ENCODE assay signal across 1 cellular context in genomic region chr2:10057231-10058107, GRCh38.
TF ChIP-seq lines count a peak whose summit lies in the region.

No MANE protein-coding gene starts in this region.

TF ChIP-seq in HepG2, 621 proteins besides CTCF, POLR2A, EP300 and RAD21 (continued from another document and continues in another):
- TF ChIP-seq FOXA1 (IDR thresholded peaks at IDR 0.05): no peak
- TF ChIP-seq FOXA1 (CRISPR knock-in tag; IDR thresholded peaks at IDR 0.05): no peak
- TF ChIP-seq ZNF816 (CRISPR knock-in tag; IDR thresholded peaks at IDR 0.05; ENCODE audit: borderline replicate concordance): no peak
- TF ChIP-seq CSRNP2 (CRISPR knock-in tag; conservative IDR thresholded peaks at IDR 0.05; ENCODE audit: low read depth): no peak
- TF ChIP-seq MEIS2 (CRISPR knock-in tag; IDR thresholded peaks at IDR 0.05): no peak
- TF ChIP-seq U2AF2 (IDR thresholded peaks at IDR 0.05; ENCODE audit: low read depth, low read length): no peak
- TF ChIP-seq RCOR2 (CRISPR knock-in tag; IDR thresholded peaks at IDR 0.05): no peak
- TF ChIP-seq ATF7-NPFF (CRISPR knock-in tag; IDR thresholded peaks at IDR 0.05; ENCODE audit: low read depth): no peak
- TF ChIP-seq NR1H2 (CRISPR knock-in tag; IDR thresholded peaks at IDR 0.05; ENCODE audit: borderline replicate concordance, low read depth): no peak
- TF ChIP-seq TAF1 (CRISPR knock-in tag; IDR thresholded peaks at IDR 0.05): no peak
- peak; percentile 71 for TF ChIP-seq ZEB1 (IDR thresholded peaks at IDR 0.05; ENCODE audit: insufficient replicate concordance, low read depth)
- TF ChIP-seq IRF9 (CRISPR knock-in tag; IDR thresholded peaks at IDR 0.05; ENCODE audit: borderline replicate concordance): no peak
- TF ChIP-seq ZNF773 (CRISPR knock-in tag; IDR thresholded peaks at IDR 0.05; ENCODE audit: borderline replicate concordance): no peak
- TF ChIP-seq TRIM24 (CRISPR knock-in tag; IDR thresholded peaks at IDR 0.05): no peak
- no peak for TF ChIP-seq HNRNPL (IDR thresholded peaks at IDR 0.05; ENCODE audit: low read depth, low read length)
- TF ChIP-seq ZNF256 (CRISPR knock-in tag; conservative IDR thresholded peaks at IDR 0.05): no peak
- TF ChIP-seq TBX2 (CRISPR knock-in tag; IDR thresholded peaks at IDR 0.05; ENCODE audit: borderline replicate concordance): peak; percentile 11; the same call in 1 of the 2 replicates
- no peak for TF ChIP-seq ZNF775 (CRISPR knock-in tag; IDR thresholded peaks at IDR 0.05; ENCODE audit: borderline replicate concordance)
- no peak for TF ChIP-seq KAT2B (IDR thresholded peaks at IDR 0.05; ENCODE audit: borderline replicate concordance, low read depth, low read length)
- 0 out of 2 replicates have a peak, but pooled peaks have one; percentile 37 for TF ChIP-seq ZNF33B (CRISPR knock-in tag; IDR thresholded peaks at IDR 0.05)
- 0 out of 2 replicates have a peak, but pooled peaks have one; percentile 47 for TF ChIP-seq NRL (CRISPR knock-in tag; IDR thresholded peaks at IDR 0.05; ENCODE audit: borderline replicate concordance)
- no peak; the same call in 1 of the 2 replicates for TF ChIP-seq ZNF30 (CRISPR knock-in tag; IDR thresholded peaks at IDR 0.05)
- no peak for TF ChIP-seq CHCHD3 (CRISPR knock-in tag; IDR thresholded peaks at IDR 0.05)
- no peak for TF ChIP-seq MXI1 (IDR thresholded peaks at IDR 0.05; ENCODE audit: borderline replicate concordance, low read depth, low read length)
- TF ChIP-seq ZBTB1 (CRISPR knock-in tag; IDR thresholded peaks at IDR 0.05; ENCODE audit: borderline replicate concordance): no peak
- TF ChIP-seq SAFB2 (CRISPR knock-in tag; IDR thresholded peaks at IDR 0.05; ENCODE audit: borderline replicate concordance, low read depth): no peak
- TF ChIP-seq ZNF354B (CRISPR knock-in tag; IDR thresholded peaks at IDR 0.05): no peak
- TF ChIP-seq MXD1 (CRISPR knock-in tag; IDR thresholded peaks at IDR 0.05): no peak
- TF ChIP-seq ZMAT5 (CRISPR knock-in tag; IDR thresholded peaks at IDR 0.05; ENCODE audit: borderline replicate concordance, low read depth): no peak
- TF ChIP-seq BRD4 (CRISPR knock-in tag; IDR thresholded peaks at IDR 0.05): no peak
- TF ChIP-seq RARA (CRISPR knock-in tag; IDR thresholded peaks at IDR 0.05): no peak
- TF ChIP-seq ZBTB7A (CRISPR knock-in tag; IDR thresholded peaks at IDR 0.05): no peak
- no peak for TF ChIP-seq NFAT5 (CRISPR knock-in tag; IDR thresholded peaks at IDR 0.05)
- no peak for TF ChIP-seq ZSCAN30 (CRISPR knock-in tag; IDR thresholded peaks at IDR 0.05)
- no peak for TF ChIP-seq YY1 (IDR thresholded peaks at IDR 0.05; ENCODE audit: insufficient read depth, insufficient replicate concordance, low read depth, low read length)
- no peak for TF ChIP-seq SRSF4 (IDR thresholded peaks at IDR 0.05; ENCODE audit: low read depth, low read length, poor library complexity, severe bottlenecking)
- peak; percentile 67 for TF ChIP-seq ZNF687 (CRISPR knock-in tag; IDR thresholded peaks at IDR 0.05)
- no peak for TF ChIP-seq POLR2AphosphoS2 (IDR thresholded peaks at IDR 0.05; ENCODE audit: low read depth, low read length)
- no peak for TF ChIP-seq ZNF207 (IDR thresholded peaks at IDR 0.05; ENCODE audit: borderline replicate concordance)
- no peak for TF ChIP-seq DNMT1 (CRISPR knock-in tag; IDR thresholded peaks at IDR 0.05)
- TF ChIP-seq ZNF766 (CRISPR knock-in tag; IDR thresholded peaks at IDR 0.05; ENCODE audit: borderline replicate concordance): no peak
- no peak for TF ChIP-seq ZFP90 (CRISPR knock-in tag; IDR thresholded peaks at IDR 0.05; ENCODE audit: borderline replicate concordance)
- no peak for TF ChIP-seq ATF6 (CRISPR knock-in tag; conservative IDR thresholded peaks at IDR 0.05)
- TF ChIP-seq ZMAT3 (CRISPR knock-in tag; conservative IDR thresholded peaks at IDR 0.05): no peak
- TF ChIP-seq ZNF512B (CRISPR knock-in tag; IDR thresholded peaks at IDR 0.05; ENCODE audit: borderline replicate concordance): 0 out of 2 replicates have a peak, but pooled peaks have one; percentile 37
- no peak for TF ChIP-seq SMARCC2 (IDR thresholded peaks at IDR 0.05)
- no peak for TF ChIP-seq SP4 (CRISPR knock-in tag; IDR thresholded peaks at IDR 0.05)
- no peak for TF ChIP-seq TGIF2 (CRISPR knock-in tag; IDR thresholded peaks at IDR 0.05)
- TF ChIP-seq SAP130 (CRISPR knock-in tag; IDR thresholded peaks at IDR 0.05; ENCODE audit: low read depth): peak; percentile 57
- TF ChIP-seq FOSL1 (CRISPR knock-in tag; IDR thresholded peaks at IDR 0.05; ENCODE audit: borderline replicate concordance): no peak
- no peak for TF ChIP-seq ZNF883 (CRISPR knock-in tag; IDR thresholded peaks at IDR 0.05; ENCODE audit: not compliant biosample characterization)
- TF ChIP-seq LCORL (IDR thresholded peaks at IDR 0.05): no peak
- no peak for TF ChIP-seq LCORL (CRISPR knock-in tag; IDR thresholded peaks at IDR 0.05)
- no peak for TF ChIP-seq ZBTB3 (CRISPR knock-in tag; IDR thresholded peaks at IDR 0.05; ENCODE audit: borderline replicate concordance, low read depth)
- TF ChIP-seq NCOA2 (CRISPR knock-in tag; IDR thresholded peaks at IDR 0.05): no peak
